Comparison of ENCODE assay signal across 17 cellular contexts in the genomic region with DNA sequence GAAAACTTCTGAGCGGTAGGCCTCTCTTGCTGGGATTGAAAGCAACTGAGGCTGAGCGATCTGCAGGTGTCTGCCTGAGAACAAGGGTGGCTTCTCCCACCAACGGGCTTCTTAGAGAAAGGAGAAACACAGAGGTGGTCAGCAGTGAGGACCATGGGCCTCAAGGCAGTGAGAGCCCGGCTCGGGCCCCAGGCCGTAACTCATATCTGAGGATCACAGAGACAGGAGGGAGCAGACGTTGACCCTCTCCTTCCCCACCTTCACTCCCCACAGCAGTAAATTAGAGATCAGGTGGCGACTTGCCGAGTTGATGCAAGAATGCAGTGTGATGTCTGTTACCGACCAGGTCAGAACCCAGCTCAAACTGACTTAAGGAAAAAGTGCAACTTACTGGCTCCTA. TPM values are rescaled to one million over a fixed set of nuclear protein-coding genes. Genes with fewer than 3 reads are reported as not detected.
A peak's percentile ranks its signal among the peaks of the same experiment; 100 is the strongest.
DNase-seq lines count a peak whose midpoint lies in the region; ATAC-seq, FAIRE-seq and TF ChIP-seq lines count a peak whose summit lies in the region.
"Had no signal": no experiment of that assay in that cellular context is flagged by ENCODE, and none has a peak within 500 bp of the region (broad histone marks: within the 10 kb centered on the region; RNA-seq: fewer than 3 reads in every experiment).

No MANE protein-coding gene starts in this region.

- no peak for TF ChIP-seq RAD21 in H1 (IDR thresholded peaks at IDR 0.05 in 1 of 2, conservative IDR thresholded peaks at IDR 0.05 in 1 of 2; ENCODE audit: low read depth in 2 of 2, low read length in 2 of 2)

- no peak overlapping the region for H3K23ac ChIP-seq in H1 (ENCODE audit: insufficient read length)
- H3K23ac ChIP-seq in mesendoderm (ENCODE audit: low read length), result no peak overlapping the region

- no peaks in the 10 kb centered on the region for H3K79me1 ChIP-seq in H1 (ENCODE audit: low read depth, low read length)
- no peaks in the 10 kb centered on the region for H3K79me1 ChIP-seq in mesendoderm (ENCODE audit: low read length)

- H3K4ac ChIP-seq in H1 (replicated peaks; ENCODE audit: insufficient read length, low read depth, low read length) (no peak overlapping the region), mesendoderm (ENCODE audit: low read depth, low read length) (no peak overlapping the region)

- H3K18ac ChIP-seq in H1 (ENCODE audit: extremely low read depth, low read length), result no peak overlapping the region
- no peak overlapping the region for H3K18ac ChIP-seq in mesendoderm (ENCODE audit: low read length)

- H4K91ac ChIP-seq in H1 (replicated peaks; ENCODE audit: insufficient read length, low read length), result no peak overlapping the region

- H3K4me1 ChIP-seq in H1 (replicated peaks in 1 of 4; ENCODE audit: control insufficient read depth in 3 of 4, insufficient read depth in 4 of 4, low read length in 3 of 4) (peaks cover 0 to 15% (median 5%) of the 10 kb centered on the region in 4 experiments; a peak in 5 of 7 replicates), mesendoderm (ENCODE audit: control insufficient read depth, low read depth, low read length) (no peaks in the 10 kb centered on the region), upper lobe of right lung (no peaks in the 10 kb centered on the region), esophagus muscularis mucosa (peaks cover 0 to 17% (median 15%) of the 10 kb centered on the region in 4 donors)

- H3K27ac ChIP-seq in H1 (ENCODE audit: low read depth, low read length), result no peak overlapping the region
- no peak overlapping the region for H3K27ac ChIP-seq in mesendoderm (ENCODE audit: low read depth, low read length)
- no peak overlapping the region for H3K27ac ChIP-seq in upper lobe of right lung
- no peak overlapping the region for H3K27ac ChIP-seq in esophagus muscularis mucosa (replicated peaks in 1 of 4)
- H3K27ac ChIP-seq: BLaER1 treated with 17β-estradiol and CSF1 and Interleukin-3, amounts not matched to agents 10 nM and 100 nM had no signal

- H3K9me3 ChIP-seq in H1 (ENCODE audit: insufficient read depth in 2 of 2, low read depth in 1 of 2, low read length in 1 of 2), result no peaks in the 10 kb centered on the region
- H3K9me3 ChIP-seq in upper lobe of right lung, result no peaks in the 10 kb centered on the region
- H3K9me3 ChIP-seq in esophagus muscularis mucosa, result no peaks in the 10 kb centered on the region
- H3K9me3 ChIP-seq: BLaER1 treated with 17β-estradiol and CSF1 and Interleukin-3, amounts not matched to agents 10 nM and 100 nM had no signal

- TF ChIP-seq EP300 in H1 (IDR thresholded peaks at IDR 0.05; ENCODE audit: borderline replicate concordance in 1 of 2, low read depth in 2 of 2, low read length in 2 of 2) (no peak), esophagus muscularis mucosa (IDR thresholded peaks at IDR 0.05) (no peak)

- H2BK5ac ChIP-seq in H1 (ENCODE audit: low read depth, low read length) (no peak overlapping the region), mesendoderm (ENCODE audit: low read length) (no peak overlapping the region)

- no peak overlapping the region for H3K14ac ChIP-seq in H1 (ENCODE audit: insufficient read length)

- no peaks in the 10 kb centered on the region for H3K27me3 ChIP-seq in H1 (replicated peaks in 1 of 4; ENCODE audit: control insufficient read depth in 3 of 4, extremely low read depth in 1 of 4, insufficient read depth in 3 of 4, low read length in 3 of 4)
- H3K27me3 ChIP-seq in mesendoderm (ENCODE audit: insufficient read depth, low read length, poor library complexity), result no peaks in the 10 kb centered on the region
- H3K27me3 ChIP-seq in upper lobe of right lung, result peaks cover 7% of the 10 kb centered on the region
- peaks cover 0 to 12% (median 0%) of the 10 kb centered on the region in 4 donors for H3K27me3 ChIP-seq in esophagus muscularis mucosa
- H3K27me3 ChIP-seq: BLaER1 treated with 17β-estradiol and CSF1 and Interleukin-3, amounts not matched to agents 10 nM and 100 nM had no signal

- no peaks in the 10 kb centered on the region for H3K23me2 ChIP-seq in H1 (ENCODE audit: low read depth, low read length)

- H2AK5ac ChIP-seq in H1 (ENCODE audit: low read depth, low read length), result no peak overlapping the region
- no peak overlapping the region for H2AK5ac ChIP-seq in mesendoderm (ENCODE audit: low read length)

- H2BK12ac ChIP-seq in H1 (ENCODE audit: low read depth, low read length), result peak overlapping the region; percentile 42; the same call in 1 of the 2 replicates

- DNase-seq in activated effector memory CD4-positive, alpha-beta T cell treated with anti-CD3 and anti-CD28 coated beads, Interleukin-2, amount 50 U/mL, for 16 hours, result peak; percentile 47
- no peak for DNase-seq in activated effector memory CD4-positive, alpha-beta T cell treated with Interleukin-2 at 50 U/mL for 16 hours
- DNase-seq in H1 (ENCODE audit: low read depth in 1 of 2, low spot score in 2 of 2), result no peak
- peak; percentile 26 for DNase-seq in mesendoderm
- peak; percentile 28 for DNase-seq in upper lobe of right lung
- no peak for DNase-seq in erythroblast (lab: John Stamatoyannopoulos, UW)
- DNase-seq in esophagus muscularis mucosa (ENCODE audit: extremely low spot score), result no peak
- no peak for DNase-seq in activated CD8-positive, alpha-beta memory T cell treated with anti-CD3 and anti-CD28 coated beads, Interleukin-2, amount 50 U/mL, for 4 hours
- DNase-seq: 8988T; CD4-positive, CD25-positive, alpha-beta regulatory T cell; DMS 273 treated with DMSO at 0.1 percent for 48 hours; GOT3; HCEC 1CT; HFFc6 had no signal

- H2BK120ac ChIP-seq in H1 (replicated peaks; ENCODE audit: low read depth, low read length), result no peak overlapping the region
- H2BK120ac ChIP-seq in mesendoderm (ENCODE audit: low read depth, low read length), result no peak overlapping the region

- ATAC-seq in upper lobe of right lung, result no peak
- ATAC-seq: GM12878 had no signal

- H3K9ac ChIP-seq in H1 (replicated peaks in 1 of 4; ENCODE audit: extremely low read depth in 1 of 4, low read depth in 3 of 4, low read length in 3 of 4) (no peak overlapping the region), mesendoderm (ENCODE audit: low read length) (no peak overlapping the region)
- H3K9ac ChIP-seq: BLaER1 treated with 17β-estradiol and CSF1 and Interleukin-3, amounts not matched to agents 10 nM and 100 nM had no signal

- no peak overlapping the region for H3K4me3 ChIP-seq in H1 (ENCODE audit: extremely low read depth in 1 of 4, insufficient read depth in 2 of 4, low read depth in 3 of 4, low read length in 4 of 4)
- no peak overlapping the region for H3K4me3 ChIP-seq in mesendoderm (ENCODE audit: low read length)
- no peak overlapping the region for H3K4me3 ChIP-seq in upper lobe of right lung
- H3K4me3 ChIP-seq in esophagus muscularis mucosa, result no peak overlapping the region
- H3K4me3 ChIP-seq: BLaER1 treated with 17β-estradiol and CSF1 and Interleukin-3, amounts not matched to agents 10 nM and 100 nM; GM12878 had no signal

- H2BK20ac ChIP-seq in H1 (ENCODE audit: low read length), result no peak overlapping the region

- CTCF ChIA-PET in H1 (lab: Charles Lee; ENCODE audit: partially characterized antibody), result interaction anchor here (1.0 to 2.3 kb wide), 5 partner anchors 19 to 112 kb away, joined by 3 to 9 read pairs (median 5); no protein-coding TSS in a partner anchor

- no peak overlapping the region for H4K8ac ChIP-seq in H1 (ENCODE audit: extremely low read depth, insufficient read depth, low read length)
- H4K8ac ChIP-seq in mesendoderm (ENCODE audit: low read depth, low read length), result no peak overlapping the region

- intact Hi-C loops in upper lobe of right lung (cut with DNase I), result no loop called here
- intact Hi-C loops in esophagus muscularis mucosa (cut with DNase I), result no loop called here

- H4K20me1 ChIP-seq in H1 (replicated peaks in 1 of 2; ENCODE audit: control insufficient read depth in 1 of 2, insufficient read depth in 2 of 2, low read length in 2 of 2), result no peaks in the 10 kb centered on the region
- H4K20me1 ChIP-seq: BLaER1 treated with 17β-estradiol and CSF1 and Interleukin-3, amounts not matched to agents 10 nM and 100 nM had no signal

- no peak overlapping the region for H2AFZ ChIP-seq in H1 (ENCODE audit: low read length)

- no peaks in the 10 kb centered on the region for H3K36me3 ChIP-seq in H1 (ENCODE audit: control insufficient read depth in 2 of 4, insufficient read depth in 4 of 4, low read length in 3 of 4)
- no peaks in the 10 kb centered on the region for H3K36me3 ChIP-seq in mesendoderm (ENCODE audit: control insufficient read depth, insufficient read depth, low read length)
- no peaks in the 10 kb centered on the region for H3K36me3 ChIP-seq in upper lobe of right lung
- H3K36me3 ChIP-seq in esophagus muscularis mucosa, result no peaks in the 10 kb centered on the region
- H3K36me3 ChIP-seq: BLaER1 treated with 17β-estradiol and CSF1 and Interleukin-3, amounts not matched to agents 10 nM and 100 nM had no signal

- no peak for FAIRE-seq in H1 (lab: Jason Lieb, UNC)
- FAIRE-seq: GM12878, GM18507 had no signal

- TF ChIP-seq CTCF in H1 (IDR thresholded peaks at IDR 0.05; ENCODE audit: control extremely low read depth in 1 of 3, insufficient read depth in 1 of 3, low read depth in 1 of 3, low read length in 3 of 3) (no peak), upper lobe of right lung (IDR thresholded peaks at IDR 0.05) (no peak), esophagus muscularis mucosa (IDR thresholded peaks at IDR 0.05) (no peak)

- WGBS in H1 (ENCODE audit: extremely low coverage in 1 of 2, insufficient coverage in 1 of 2, insufficient read length in 1 of 2, insufficient replicate concordance in 2 of 2, low coverage in 1 of 2, low lambda C conversion rate in 2 of 2, missing lambda C conversion rate in 1 of 2), 2 experiments, result 86% methylated on average over 10 of the region's 10 CpGs; no CpG with 5 or more reads in 1 of the 2 experiments
- no CpG with 5 or more reads among the region's 10 CpGs for WGBS in mesendoderm (ENCODE audit: extremely low coverage, insufficient coverage, low lambda C conversion rate)
- 86% methylated on average over 10 of the region's 10 CpGs for WGBS in esophagus muscularis mucosa

- no peaks in the 10 kb centered on the region for H3K79me2 ChIP-seq in H1 (ENCODE audit: control insufficient read depth in 1 of 2, insufficient read depth in 2 of 2, low read length in 2 of 2)
- H3K79me2 ChIP-seq in mesendoderm (ENCODE audit: control insufficient read depth, insufficient read depth, low read length), result no peaks in the 10 kb centered on the region

- H3K4me2 ChIP-seq in H1 (ENCODE audit: insufficient read depth in 1 of 2, low read depth in 2 of 2, low read length in 2 of 2), result no peak overlapping the region
- H3K4me2 ChIP-seq in mesendoderm (ENCODE audit: low read length), result no peak overlapping the region
- H3K4me2 ChIP-seq: BLaER1 treated with 17β-estradiol and CSF1 and Interleukin-3, amounts not matched to agents 10 nM and 100 nM had no signal

- POLR2A ChIA-PET in H1 (lab: Charles Lee; ENCODE audit: partially characterized antibody), result no interaction called here

- H3K56ac ChIP-seq in H1 (replicated peaks; ENCODE audit: insufficient read length, low read depth, low read length), result no peak overlapping the region
- no peak overlapping the region for H3K56ac ChIP-seq in mesendoderm (ENCODE audit: low read length)

- H4K5ac ChIP-seq in H1 (ENCODE audit: insufficient read length, low read depth, low read length), result no peak overlapping the region
- H4K5ac ChIP-seq in mesendoderm (ENCODE audit: low read length), result no peak overlapping the region

- TF ChIP-seq POLR2A in H1 (IDR thresholded peaks at IDR 0.05; ENCODE audit: control extremely low read depth in 1 of 2, low read depth in 2 of 2, low read length in 2 of 2) (no peak), erythroblast (IDR thresholded peaks at IDR 0.05; ENCODE audit: low read length) (no peak), esophagus muscularis mucosa (IDR thresholded peaks at IDR 0.05; ENCODE audit: low read depth) (no peak)

- H2BK15ac ChIP-seq in H1 (ENCODE audit: low read length) (no peak overlapping the region), mesendoderm (replicated peaks; ENCODE audit: low read depth) (no peak overlapping the region)

RNA-seq across cellular contexts. Expression of a gene that starts 51.0 kb away (rescaled TPM):
- total RNA-seq in H1 (2021; fragmentation: NEBNext Ultra II Directional; extraction: Animal tissue kit (Norgen Biotek cat#: 25700)), result 27.5 and 28.3 TPM in 2 replicates
- 16.4 and 22.9 TPM in 2 replicates for polyA plus RNA-seq in H1 (2011; rRNA removed)
- 18.9 TPM for polyA plus RNA-seq in H1 (2011; cell fraction: cytosol; rRNA removed)
- polyA plus RNA-seq in H1 (2011; cell fraction: nucleus; rRNA removed), result 17.0 TPM
- 18.5 to 21.0 TPM (median 20.5 TPM) in 4 replicates for polyA plus RNA-seq in H1 (2012, experiment 1 of 2)
- polyA plus RNA-seq in H1 (2012, experiment 2 of 2), result 16.6 TPM
- 11.5 TPM for polyA plus RNA-seq in H1 (2013, experiment 1 of 2)
- polyA plus RNA-seq in H1 (2013, experiment 2 of 2), result 11.9 TPM
- 46.1 and 52.6 TPM in 2 replicates for polyA minus RNA-seq in H1 (2011; rRNA and poly(A)+ RNA removed)
- polyA minus RNA-seq in H1 (2011; cell fraction: cytosol; rRNA and poly(A)+ RNA removed), result 24.7 TPM
- 28.3 TPM for polyA minus RNA-seq in H1 (2011; cell fraction: nucleus; rRNA and poly(A)+ RNA removed)
- polyA plus RNA-seq in mesendoderm (2013, experiment 1 of 2), result 11.7 TPM
- 11.5 TPM for polyA plus RNA-seq in mesendoderm (2013, experiment 2 of 2)
- 18.4 TPM for total RNA-seq in upper lobe of right lung
- 10 to 100 TPM; 28.7 to 40.7 (median 35.5) TPM for total RNA-seq in esophagus muscularis mucosa

Comparison
In these comparisons a context has a peak if more than half of its experiments do, and no peak if none do; other contexts are left out.
1. DNase-seq: peak in activated effector memory CD4-positive, alpha-beta T cell treated with anti-CD3 and anti-CD28 coated beads, Interleukin-2, amount 50 U/mL, for 16 hours (single experiment), mesendoderm (single experiment) and upper lobe of right lung (single experiment); none in activated effector memory CD4-positive, alpha-beta T cell treated with Interleukin-2 at 50 U/mL for 16 hours (single experiment), H1 (0 of 2), erythroblast (0 of 2), esophagus muscularis mucosa (single experiment) and activated CD8-positive, alpha-beta memory T cell treated with anti-CD3 and anti-CD28 coated beads, Interleukin-2, amount 50 U/mL, for 4 hours (single experiment).